Comparison of ENCODE assay signal across 11 cellular contexts in genomic region chr1:42938596-42939184, GRCh38. TPM values are rescaled to one million over a fixed set of nuclear protein-coding genes. Genes with fewer than 3 reads are reported as not detected.
DNase-seq lines count a peak whose midpoint lies in the region; ATAC-seq and TF ChIP-seq lines count a peak whose summit lies in the region.
"Had no signal": no experiment of that assay in that cellular context is flagged by ENCODE, and none has a peak within 500 bp of the region (broad histone marks: within the 10 kb centered on the region; RNA-seq: fewer than 3 reads in every experiment).

No MANE protein-coding gene starts in this region.

- H3K4me1 ChIP-seq in ACC112 (ENCODE audit: control insufficient read depth, insufficient read depth, low read length, unreplicated experiment) (peaks cover 81% of the 10 kb centered on the region), ascending aorta (peaks cover 44 to 65% of the 10 kb centered on the region in 2 donors)

- H3K9me3 ChIP-seq in ascending aorta: no peaks in the 10 kb centered on the region

- peaks cover 58% of the 10 kb centered on the region for H3K79me2 ChIP-seq in ACC112 (ENCODE audit: control insufficient read depth, insufficient read depth, low read length, unreplicated experiment)

- H3K27me3 ChIP-seq in ACC112 (ENCODE audit: insufficient read depth, low read length): no peaks in the 10 kb centered on the region
- no peaks in the 10 kb centered on the region for H3K27me3 ChIP-seq in ascending aorta

- H3K4me3 ChIP-seq in ACC112 (ENCODE audit: low read depth, low read length) (no peak overlapping the region), ascending aorta (no peak overlapping the region)

- peak overlapping the region; percentile 99 for H3K27ac ChIP-seq in ACC112 (ENCODE audit: low read depth, low read length)
- H3K27ac ChIP-seq in ascending aorta: peak overlapping the region; percentile 92 to 93
- H3K27ac ChIP-seq: KMS-11 had no signal

- peak overlapping the region; percentile 96 to 98 for H3K27ac Mint-ChIP-seq in natural killer cell

- peak overlapping the region; percentile 83 for H3K4me3 Mint-ChIP-seq in natural killer cell

- H3K36me3 Mint-ChIP-seq in natural killer cell: peaks cover 18% of the 10 kb centered on the region

- intact Hi-C loops in ascending aorta (cut with DNase I) (loop anchor here (10.0 kb wide), 1 partner anchor 416 kb away; the partner anchor contains the start of gene CDC20), natural killer cell (cut with micrococcal nuclease) (loop anchor here (10.0 kb wide), 2 partner anchors 474 to 1044 kb away; partner anchors contain the start of gene CCDC30)

- peaks cover 90 to 94% of the 10 kb centered on the region in 2 donors for H3K4me1 Mint-ChIP-seq in natural killer cell

- TF ChIP-seq CTCF in ascending aorta (IDR thresholded peaks at IDR 0.05): no peak
- no peak for TF ChIP-seq CTCF in natural killer cell (IDR thresholded peaks at IDR 0.05)

- H3K9me3 Mint-ChIP-seq in natural killer cell: no peaks in the 10 kb centered on the region

- DNase-seq in HK-2 (ENCODE audit: unreplicated experiment): peak; percentile 9
- DNase-seq in ascending aorta (ENCODE audit: low spot score in 2 of 2): no peak
- DNase-seq in natural killer cell: no peak
- no peak for DNase-seq in cortex of kidney (lab: John Stamatoyannopoulos, UW)
- no peak for DNase-seq in DMS53 (lab: John Stamatoyannopoulos, UW)
- no peak for DNase-seq in NCI-H2227 treated with DMSO at 0.1 percent for 48 hours (lab: John Stamatoyannopoulos, UW)
- no peak for DNase-seq in NCI-H345 (lab: John Stamatoyannopoulos, UW)
- DNase-seq: cerebellar nuclear complex, glutamatergic neuron had no signal

- peak in 1 of 3 donors; percentile 3 for ATAC-seq in natural killer cell

- no peak overlapping the region for H2AFZ ChIP-seq in ACC112 (ENCODE audit: low read length, unreplicated experiment)

- no peaks in the 10 kb centered on the region for H3K27me3 Mint-ChIP-seq in natural killer cell (ENCODE audit: low read depth in 2 of 2)

- peaks cover 16% of the 10 kb centered on the region; the same call in 1 of the 2 replicates for H3K36me3 ChIP-seq in ACC112 (ENCODE audit: insufficient read depth, low read length)
- H3K36me3 ChIP-seq in ascending aorta: peaks cover 0 to 4% of the 10 kb centered on the region in 2 donors

RNA-seq across cellular contexts. Expression of gene SLC2A1, which starts 20.0 kb away (rescaled TPM):
- total RNA-seq in ascending aorta (15.5 TPM), natural killer cell (100 to 1,000 TPM in 1 of 3 donors, 10 to 100 TPM in 2; 94.7 to 143 (median 95.1) TPM)
